Comparison of ENCODE assay signal across 16 cellular contexts in genomic region chr4:54276633-54277426, GRCh38. TPM values are rescaled to one million over a fixed set of nuclear protein-coding genes. Genes with fewer than 3 reads are reported as not detected.
DNase-seq lines count a peak whose midpoint lies in the region; ATAC-seq lines count a peak whose summit lies in the region.
"Had no signal": no experiment of that assay in that cellular context is flagged by ENCODE, and none has a peak within 500 bp of the region (broad histone marks: within the 10 kb centered on the region; RNA-seq: fewer than 3 reads in every experiment).

No MANE protein-coding gene starts in this region.

- H3K27me3 ChIP-seq in HUES48 (ENCODE audit: control insufficient read depth, insufficient read depth, low read length) (0 out of 2 replicates have a peak, but pooled peaks cover 5% of the 10 kb centered on the region), mesenchymal stem cell (ENCODE audit: control insufficient read depth in 1 of 2, insufficient read depth in 1 of 2, low read length in 2 of 2) (no peaks in the 10 kb centered on the region)
- H3K27me3 ChIP-seq: SJSA1 had no signal

- H3K4me2 ChIP-seq in mesenchymal stem cell (ENCODE audit: low read length, poor library complexity, severe bottlenecking) = peak overlapping the region; percentile 68

- peaks cover 13% of the 10 kb centered on the region for H3K36me3 ChIP-seq in HUES48 (ENCODE audit: control insufficient read depth, insufficient read depth, low read length)
- H3K36me3 ChIP-seq in mesenchymal stem cell (ENCODE audit: control insufficient read depth in 1 of 2, insufficient read depth in 2 of 2, low read depth in 1 of 2, low read length in 2 of 2) = peaks cover 0 to 95% of the 10 kb centered on the region in 2 experiments

- H3K79me1 ChIP-seq in mesenchymal stem cell (replicated peaks; ENCODE audit: low read length, poor library complexity, severe bottlenecking) = no peaks in the 10 kb centered on the region

- peak overlapping the region in 1 of 2 experiments; percentile 71 for H2BK12ac ChIP-seq in mesenchymal stem cell (ENCODE audit: low read length in 2 of 2)

- H3K4me1 Mint-ChIP-seq in T-helper 17 cell = no peaks in the 10 kb centered on the region

- peak overlapping the region; percentile 3 for H2BK15ac ChIP-seq in mesenchymal stem cell (ENCODE audit: low read depth, poor library complexity, severe bottlenecking)

- peaks cover 46% of the 10 kb centered on the region for H3K4me1 ChIP-seq in HUES48 (ENCODE audit: control insufficient read depth, insufficient read depth, low read length)
- H3K4me1 ChIP-seq in mesenchymal stem cell (ENCODE audit: control insufficient read depth, insufficient read depth, low read depth, low read length) = peaks cover 4% of the 10 kb centered on the region

- H3K4ac ChIP-seq in mesenchymal stem cell (ENCODE audit: low read depth in 1 of 2, low read length in 2 of 2) = peak overlapping the region in 1 of 2 experiments; percentile 75

- H3K27ac Mint-ChIP-seq in T-helper 17 cell = no peak overlapping the region
- H3K27ac Mint-ChIP-seq: activated CD8-positive, alpha-beta memory T cell treated with anti-CD3 and anti-CD28 coated beads, Interleukin-2, amount 10 ng/mL, durations not matched to agents 7 days and 5 days; CD4-positive, alpha-beta T cell had no signal

- H3K27me3 Mint-ChIP-seq in T-helper 17 cell = peaks cover 62% of the 10 kb centered on the region

- H3K27ac ChIP-seq in HUES48 (ENCODE audit: low read depth, low read length) = peak overlapping the region; percentile 83
- H3K27ac ChIP-seq in mesenchymal stem cell (ENCODE audit: low read length, poor library complexity, severe bottlenecking) = no peak overlapping the region
- H3K27ac ChIP-seq: SJSA1, tibial nerve had no signal

- peak overlapping the region in 1 of 2 experiments; percentile 70 for H3K14ac ChIP-seq in mesenchymal stem cell (ENCODE audit: low read length in 2 of 2)

- no peak overlapping the region for H2AFZ ChIP-seq in mesenchymal stem cell (ENCODE audit: low read depth, low read length)

- peak overlapping the region; percentile 33 to 51 for H3K18ac ChIP-seq in mesenchymal stem cell (ENCODE audit: low read depth in 1 of 2, low read length in 2 of 2)

- H4K8ac ChIP-seq in mesenchymal stem cell (ENCODE audit: low read length) = no peak overlapping the region

- H3K9me3 ChIP-seq in HUES48 (ENCODE audit: control insufficient read depth, insufficient read depth, low read length) (peaks cover 12% of the 10 kb centered on the region), mesenchymal stem cell (ENCODE audit: control insufficient read depth, low read length) (no peaks in the 10 kb centered on the region), T-helper 17 cell (ENCODE audit: control insufficient read depth, low read length, poor library complexity, severe bottlenecking) (no peaks in the 10 kb centered on the region)
- H3K9me3 ChIP-seq: heart left ventricle, SJSA1, tibial nerve had no signal

- DNase-seq in ELF-1 (ENCODE audit: low read depth, low spot score) (peak; percentile 84), astrocyte of the hippocampus (ENCODE audit: low read depth, low spot score) (peak; percentile 60), mesenchymal stem cell (no peak), anterior cingulate cortex (lab: John Stamatoyannopoulos, UW) (no peak), T-helper 17 cell (no peak), NCI-H2029 (lab: John Stamatoyannopoulos, UW) (no peak)
- DNase-seq: activated CD8-positive, alpha-beta memory T cell treated with anti-CD3 and anti-CD28 coated beads, Interleukin-2, amount 10 ng/mL, durations not matched to agents 7 days and 5 days; CD4-positive, alpha-beta T cell; GOT3; NCI-H1930; stimulated activated CD4-positive, alpha-beta T cell treated with anti-CD3 and anti-CD28 coated beads, Interleukin-2, amount 100 ng/mL, for 24 hours had no signal

- no peak overlapping the region for H3K4me3 Mint-ChIP-seq in T-helper 17 cell
- H3K4me3 Mint-ChIP-seq: activated CD8-positive, alpha-beta memory T cell treated with anti-CD3 and anti-CD28 coated beads, Interleukin-2, amount 10 ng/mL, durations not matched to agents 7 days and 5 days; CD4-positive, alpha-beta T cell had no signal

- no peak overlapping the region for H3K23ac ChIP-seq in mesenchymal stem cell (ENCODE audit: low read length in 2 of 2)

- H2BK5ac ChIP-seq in mesenchymal stem cell (ENCODE audit: low read depth, low read length, poor library complexity, severe bottlenecking) = no peak overlapping the region

- H2BK120ac ChIP-seq in mesenchymal stem cell (ENCODE audit: low read depth, low read length) = no peak overlapping the region

- WGBS in mesenchymal stem cell = 51% methylated on average over 20 of the region's 20 CpGs

- H2AK5ac ChIP-seq in mesenchymal stem cell (ENCODE audit: low read length, severe bottlenecking) = no peak overlapping the region

- H3K36me3 Mint-ChIP-seq in T-helper 17 cell (ENCODE audit: low read depth) = no peaks in the 10 kb centered on the region

- ATAC-seq in T-helper 17 cell (no peak), GM18873 (IDR thresholded peaks at IDR 0.05; ENCODE audit: low FRiP score, unreplicated experiment) (no peak)

- H3K4me3 ChIP-seq in HUES48 (ENCODE audit: low read depth, low read length) (peak overlapping the region; percentile 52), mesenchymal stem cell (ENCODE audit: insufficient read depth in 1 of 2, low read depth in 1 of 2, low read length in 2 of 2) (peak overlapping the region in 1 of 2 experiments; percentile 11)
- H3K4me3 ChIP-seq: SJSA1, tibial nerve had no signal

- H4K91ac ChIP-seq in mesenchymal stem cell (ENCODE audit: low read length) = peak overlapping the region; percentile 7

- H3K9ac ChIP-seq in HUES48 (ENCODE audit: low read depth, low read length) (no peak overlapping the region), mesenchymal stem cell (ENCODE audit: low read length) (peak overlapping the region; percentile 53)

RNA-seq across cellular contexts. Expression of gene PDGFRA, which starts 47.7 kb away (rescaled TPM):
- polyA plus RNA-seq in mesenchymal stem cell (2013, experiment 1 of 2) = 343 TPM
- polyA plus RNA-seq in mesenchymal stem cell (2013, experiment 2 of 2) = 347 TPM
- total RNA-seq in T-helper 17 cell = under 1 TPM in 1 of 2 donors, not detected in 1; 0.63 TPM
- total RNA-seq: activated CD8-positive, alpha-beta memory T cell treated with anti-CD3 and anti-CD28 coated beads, Interleukin-2, amount 10 ng/mL, durations not matched to agents 7 days and 5 days; CD4-positive, alpha-beta T cell had no signal

Comparison
In these comparisons a context has a peak if more than half of its experiments do, and no peak if none do; other contexts are left out.
1. DNase-seq: peak in ELF-1 (single experiment) and astrocyte of the hippocampus (single experiment); none in mesenchymal stem cell (single experiment), anterior cingulate cortex (0 of 58), T-helper 17 cell (0 of 3) and NCI-H2029 (single experiment).